9 cellular contexts compared by ENCODE assay signal in the genomic region with DNA sequence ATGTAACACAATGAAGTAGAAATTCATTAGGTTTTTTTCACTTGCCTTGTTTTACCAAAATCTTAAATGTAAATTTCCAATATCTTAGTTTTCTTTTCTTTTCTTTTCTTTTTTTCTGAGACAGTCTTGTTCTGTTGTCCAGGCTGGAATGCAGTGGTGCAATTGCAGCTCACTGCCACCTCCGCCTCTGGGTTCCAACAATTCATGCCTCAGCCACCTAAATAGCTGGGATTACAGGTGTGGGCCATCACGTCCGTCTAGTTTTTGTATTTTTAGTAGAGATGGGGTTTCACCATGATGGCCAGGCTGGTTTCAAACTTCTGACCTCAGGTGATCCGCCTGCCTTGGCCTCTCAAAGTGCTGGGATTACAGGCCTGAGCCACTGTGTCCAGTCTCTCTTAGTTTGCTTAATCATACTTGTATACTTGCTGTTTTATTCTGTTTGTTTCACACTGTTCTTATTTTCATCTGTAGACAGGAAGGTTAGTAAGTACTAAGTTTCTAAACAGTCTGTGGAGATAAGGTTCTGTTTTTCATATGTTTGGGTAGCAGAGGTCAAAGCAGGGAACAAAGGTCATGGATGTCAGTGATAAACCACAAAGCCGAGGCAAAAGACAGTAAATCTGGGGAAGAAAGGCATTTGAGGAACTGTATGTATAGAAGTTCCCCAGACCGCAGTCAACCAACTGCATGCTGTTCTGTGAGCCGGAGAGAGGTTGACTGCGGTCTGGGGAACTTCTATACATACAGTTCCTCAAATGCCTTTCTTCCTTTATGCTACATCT.
DNase-seq lines count a peak whose midpoint lies in the region; ATAC-seq and TF ChIP-seq lines count a peak whose summit lies in the region.
"Had no signal": no experiment of that assay in that cellular context is flagged by ENCODE, and none has a peak within 500 bp of the region (broad histone marks: within the 10 kb centered on the region; RNA-seq: fewer than 3 reads in every experiment).

No MANE protein-coding gene starts in this region.

- WGBS in right cardiac atrium, result 75% methylated on average over 8 of the region's 8 CpGs
- WGBS in esophagus squamous epithelium, 2 donors, result 65 to 77% methylated on average over 8 of the region's 8 CpGs
- WGBS in aorta, 2 donors, result 59 to 63% methylated on average over 8 of the region's 8 CpGs

- TF ChIP-seq POLR2A in esophagus squamous epithelium (IDR thresholded peaks at IDR 0.05), result no peak

- H3K27ac ChIP-seq in right cardiac atrium (ENCODE audit: low read length), result no peak overlapping the region
- H3K27ac ChIP-seq in esophagus squamous epithelium, result peak overlapping the region in 3 of 4 donors; percentile 0 to 82 (median 62)
- H3K27ac ChIP-seq in aorta (ENCODE audit: low read depth in 1 of 2, low read length in 2 of 2), result peak overlapping the region; percentile 57 to 69

- ATAC-seq in left ventricle myocardium superior (peak; percentile 5), right cardiac atrium (no peak), HG03520 (IDR thresholded peaks at IDR 0.05; ENCODE audit: unreplicated experiment) (peak; percentile 42), aorta (ENCODE audit: low FRiP score) (no peak)

- H3K9me3 ChIP-seq in right cardiac atrium (ENCODE audit: control insufficient read depth, low read length) (no peaks in the 10 kb centered on the region), esophagus squamous epithelium (no peaks in the 10 kb centered on the region), aorta (ENCODE audit: control insufficient read depth, low read length) (no peaks in the 10 kb centered on the region)

- no peak for TF ChIP-seq CTCF in esophagus squamous epithelium (IDR thresholded peaks at IDR 0.05)

- H3K27me3 ChIP-seq in right cardiac atrium (ENCODE audit: control insufficient read depth, insufficient read depth), result no peaks in the 10 kb centered on the region
- H3K27me3 ChIP-seq in esophagus squamous epithelium, result peaks cover 0 to 8% (median 0%) of the 10 kb centered on the region in 4 donors
- no peaks in the 10 kb centered on the region for H3K27me3 ChIP-seq in aorta (ENCODE audit: control insufficient read depth in 1 of 2, insufficient read depth in 2 of 2, low read length in 1 of 2)

- H3K4me3 ChIP-seq in right cardiac atrium (ENCODE audit: low read length) (no peak overlapping the region), esophagus squamous epithelium (no peak overlapping the region), aorta (ENCODE audit: low read length in 2 of 2) (no peak overlapping the region)

- intact Hi-C loops in left ventricle myocardium superior (cut with micrococcal nuclease) (no loop called here), right cardiac atrium (cut with DNase I) (loop anchor here in 1 of 4 donors (5.0 kb wide), 1 partner anchor 44 kb away; no protein-coding TSS in a partner anchor), esophagus squamous epithelium (cut with DNase I) (no loop called here), aorta (cut with DNase I) (loop anchor here in 1 of 2 donors (5.0 to 10.0 kb wide), 2 partner anchors 44 to 166 kb away; no protein-coding TSS in a partner anchor)

- H3K4me1 ChIP-seq in right cardiac atrium (ENCODE audit: control insufficient read depth, insufficient read depth, low read length) (peaks cover 7% of the 10 kb centered on the region), esophagus squamous epithelium (peaks cover 8 to 76% (median 12%) of the 10 kb centered on the region in 3 donors), aorta (ENCODE audit: control insufficient read depth in 1 of 2, insufficient read depth in 2 of 2, low read length in 2 of 2) (peaks cover 4 to 9% of the 10 kb centered on the region in 2 donors)

- H3K36me3 ChIP-seq in esophagus squamous epithelium, result peaks cover 0 to 46% (median 0%) of the 10 kb centered on the region in 3 donors
- peaks cover 4 to 5% of the 10 kb centered on the region in 2 donors for H3K36me3 ChIP-seq in aorta (ENCODE audit: control insufficient read depth in 1 of 2, insufficient read depth in 2 of 2, low read length in 1 of 2)

- no peak for DNase-seq in left ventricle myocardium superior
- DNase-seq in right cardiac atrium, result no peak
- no peak for DNase-seq in esophagus squamous epithelium (lab: John Stamatoyannopoulos, UW)
- DNase-seq in aorta, result no peak
- no peak for DNase-seq in activated CD4-positive, alpha-beta T cell treated with anti-CD3 and anti-CD28 coated beads for 4 hours
- DNase-seq in stimulated activated CD4-positive, alpha-beta T cell treated with anti-CD3 and anti-CD28 coated beads, Interleukin-4, amount 100 ng/mL, for 4 hours, result no peak
- DNase-seq in retina, result no peak
- DNase-seq: kidney had no signal

Comparison
In these comparisons a context has a peak if more than half of its experiments do, and no peak if none do; other contexts are left out.
1. ATAC-seq: peak in left ventricle myocardium superior (single experiment) and HG03520 (single experiment); none in right cardiac atrium (0 of 2) and aorta (single experiment).